1 cellular context compared by ENCODE assay signal in genomic region chr14:103186894-103187586, GRCh38.
A peak's percentile ranks its signal among the peaks of the same experiment; 100 is the strongest.
TF ChIP-seq lines count a peak whose summit lies in the region.

No MANE protein-coding gene starts in this region.

TF ChIP-seq in HepG2, 621 proteins besides CTCF, POLR2A, EP300 and RAD21 (continued from another document):
- TF ChIP-seq TBX2 (CRISPR knock-in tag; IDR thresholded peaks at IDR 0.05; ENCODE audit: borderline replicate concordance), result peak; percentile 79
- TF ChIP-seq SOX13 (IDR thresholded peaks at IDR 0.05), result no peak
- TF ChIP-seq SOX13 (CRISPR knock-in tag; conservative IDR thresholded peaks at IDR 0.05 in 1 of 2, IDR thresholded peaks at IDR 0.05 in 1 of 2), result peak in 1 of 2 experiments; percentile 50; a peak in 2 of 4 replicates
- TF ChIP-seq SOX6 (IDR thresholded peaks at IDR 0.05), result no peak
- peak; percentile 30; the same call in 1 of the 2 replicates for TF ChIP-seq SOX6 (CRISPR knock-in tag; IDR thresholded peaks at IDR 0.05)
- TF ChIP-seq ARNTL (CRISPR knock-in tag; IDR thresholded peaks at IDR 0.05), result 0 out of 2 replicates have a peak, but pooled peaks have one; percentile 30
- TF ChIP-seq ZNF619 (CRISPR knock-in tag; IDR thresholded peaks at IDR 0.05), result peak; percentile 40; the same call in 1 of the 2 replicates
- TF ChIP-seq ZNF251 (CRISPR knock-in tag; IDR thresholded peaks at IDR 0.05), result no peak
- TF ChIP-seq PAXIP1 (CRISPR knock-in tag; conservative IDR thresholded peaks at IDR 0.05), result peak; percentile 86
- TF ChIP-seq ZNF510 (CRISPR knock-in tag; IDR thresholded peaks at IDR 0.05; ENCODE audit: low read depth), result 0 out of 2 replicates have a peak, but pooled peaks have one; percentile 31
- TF ChIP-seq KDM2A (CRISPR knock-in tag; IDR thresholded peaks at IDR 0.05; ENCODE audit: borderline replicate concordance, low read depth), result peak; percentile 38; the same call in 1 of the 2 replicates
- no peak for TF ChIP-seq TOE1 (CRISPR knock-in tag; IDR thresholded peaks at IDR 0.05)
- TF ChIP-seq ZNF687 (CRISPR knock-in tag; IDR thresholded peaks at IDR 0.05), result peak; percentile 33; the same call in 1 of the 2 replicates
- TF ChIP-seq ZNF605 (CRISPR knock-in tag; IDR thresholded peaks at IDR 0.05), result no peak; the same call in 1 of the 2 replicates
- TF ChIP-seq ZNF770 (CRISPR knock-in tag; IDR thresholded peaks at IDR 0.05), result peak; percentile 66; the same call in 1 of the 2 replicates
- peak; percentile 64; the same call in 1 of the 2 replicates for TF ChIP-seq TFAP4 (IDR thresholded peaks at IDR 0.05; ENCODE audit: borderline replicate concordance, low read depth)
- 0 out of 2 replicates have a peak, but pooled peaks have one; percentile 38 for TF ChIP-seq ZNF614 (CRISPR knock-in tag; IDR thresholded peaks at IDR 0.05; ENCODE audit: borderline replicate concordance)
- TF ChIP-seq RXRA (CRISPR knock-in tag; IDR thresholded peaks at IDR 0.05), result 0 out of 2 replicates have a peak, but pooled peaks have one; percentile 20
- TF ChIP-seq MIXL1 (CRISPR knock-in tag; IDR thresholded peaks at IDR 0.05), result peak; percentile 39; the same call in 1 of the 2 replicates
- 0 out of 2 replicates have a peak, but pooled peaks have one; percentile 49 for TF ChIP-seq ZNF430 (CRISPR knock-in tag; IDR thresholded peaks at IDR 0.05)
- TF ChIP-seq ZNF275 (CRISPR knock-in tag; IDR thresholded peaks at IDR 0.05; ENCODE audit: borderline replicate concordance), result no peak
- TF ChIP-seq AHR (CRISPR knock-in tag; IDR thresholded peaks at IDR 0.05), result no peak
- 0 out of 2 replicates have a peak, but pooled peaks have one; percentile 26 for TF ChIP-seq RXRB (CRISPR knock-in tag; IDR thresholded peaks at IDR 0.05; ENCODE audit: borderline replicate concordance)
- no peak for TF ChIP-seq EED (CRISPR knock-in tag; IDR thresholded peaks at IDR 0.05)
- peak; percentile 81 for TF ChIP-seq SALL1 (CRISPR knock-in tag; IDR thresholded peaks at IDR 0.05)
- TF ChIP-seq ZNF264 (CRISPR knock-in tag; IDR thresholded peaks at IDR 0.05), result 0 out of 2 replicates have a peak, but pooled peaks have one; percentile 21
- TF ChIP-seq ZFP36L1 (CRISPR knock-in tag; IDR thresholded peaks at IDR 0.05), result 0 out of 2 replicates have a peak, but pooled peaks have one; percentile 52
- TF ChIP-seq SMAD3 (CRISPR knock-in tag; IDR thresholded peaks at IDR 0.05), result no peak
- no peak for TF ChIP-seq KLF6 (CRISPR knock-in tag; IDR thresholded peaks at IDR 0.05)
- TF ChIP-seq ZNF121 (CRISPR knock-in tag; IDR thresholded peaks at IDR 0.05), result peak; percentile 19; the same call in 1 of the 2 replicates
- 0 out of 2 replicates have a peak, but pooled peaks have one; percentile 13 for TF ChIP-seq RCOR2 (CRISPR knock-in tag; IDR thresholded peaks at IDR 0.05)
- no peak for TF ChIP-seq MZF1 (CRISPR knock-in tag; IDR thresholded peaks at IDR 0.05; ENCODE audit: borderline replicate concordance)
- TF ChIP-seq XRCC5 (optimal IDR thresholded peaks at IDR 0.05; ENCODE audit: low read length), result peak; percentile 38
TF ChIP-seq in HepG2: peak in this region for 74.
